8 cellular contexts compared by ENCODE assay signal in genomic region chr2:203327918-203328734, GRCh38. TPM values are rescaled to one million over a fixed set of nuclear protein-coding genes. Genes with fewer than 3 reads are reported as not detected.
A peak's percentile ranks its signal among the peaks of the same experiment; 100 is the strongest.
DNase-seq lines count a peak whose midpoint lies in the region; ATAC-seq and TF ChIP-seq lines count a peak whose summit lies in the region.

ABI2 (plus strand) TSS chr2:203328394; CDS start chr2:203328515, 121 bp downstream.

- no peaks in the 10 kb centered on the region for H3K36me3 Mint-ChIP-seq in activated naive CD4-positive, alpha-beta T cell treated with anti-CD3 and anti-CD28 coated beads for 36 hours (ENCODE audit: low read depth)

- no peak within 1 kb of the TSS for H2BK12ac ChIP-seq in neuronal stem cell (ENCODE audit: low read length)

- H3K18ac ChIP-seq in neuronal stem cell (ENCODE audit: low read length): peak within 1 kb of the TSS; percentile 91

- peaks cover 0 to 29% (median 9%) of the 10 kb centered on the region in 3 donors for H3K4me1 ChIP-seq in gastroesophageal sphincter
- peaks cover 0 to 7% of the 10 kb centered on the region in 2 donors for H3K4me1 ChIP-seq in neuronal stem cell (ENCODE audit: control insufficient read depth in 2 of 2, insufficient read depth in 1 of 2, low read depth in 1 of 2, low read length in 2 of 2)
- peaks cover 0 to 20% (median 13%) of the 10 kb centered on the region in 5 donors for H3K4me1 ChIP-seq in subcutaneous abdominal adipose tissue (ENCODE audit: control insufficient read depth in 5 of 5, insufficient read depth in 5 of 5, low read length in 5 of 5)

- peaks cover 2% of the 10 kb centered on the region for H3K79me1 ChIP-seq in neuronal stem cell (ENCODE audit: low read depth, low read length)

- H4K8ac ChIP-seq in neuronal stem cell (ENCODE audit: low read depth, low read length): no peak within 1 kb of the TSS

- peak within 1 kb of the TSS; percentile 66 for H3K4me2 ChIP-seq in neuronal stem cell (ENCODE audit: insufficient read depth, low read length, poor library complexity, severe bottlenecking)

- in situ Hi-C loops in SK-MEL-5 (cut with HindIII; ENCODE audit: low pct_unique_long_range_greater_than_20kb, low sequenced_read_pairs): no loop called here

- H3K27me3 ChIP-seq in gastroesophageal sphincter: no peaks in the 10 kb centered on the region
- no peaks in the 10 kb centered on the region for H3K27me3 ChIP-seq in neuronal stem cell (ENCODE audit: control insufficient read depth in 3 of 3, insufficient read depth in 3 of 3, low read depth in 1 of 3, low read length in 3 of 3)
- no peaks in the 10 kb centered on the region for H3K27me3 ChIP-seq in subcutaneous abdominal adipose tissue (ENCODE audit: control insufficient read depth in 5 of 5, insufficient read depth in 4 of 5, low read length in 5 of 5)

- no peak for TF ChIP-seq EP300 in gastroesophageal sphincter (IDR thresholded peaks at IDR 0.05)

- H3K9me3 Mint-ChIP-seq in activated naive CD4-positive, alpha-beta T cell treated with anti-CD3 and anti-CD28 coated beads for 36 hours: no peaks in the 10 kb centered on the region

- TF ChIP-seq CTCF in LNCaP clone FGC (IDR thresholded peaks at IDR 0.05; ENCODE audit: control insufficient read depth, extremely low read depth, insufficient read depth): no peak
- TF ChIP-seq CTCF in gastroesophageal sphincter (IDR thresholded peaks at IDR 0.05): no peak

- peak within 1 kb of the TSS; percentile 86 for H2AK5ac ChIP-seq in neuronal stem cell (ENCODE audit: low read depth, low read length)

- peak within 1 kb of the TSS; percentile 90 for H3K9ac ChIP-seq in neuronal stem cell (ENCODE audit: low read depth, low read length, poor library complexity)
- peak within 1 kb of the TSS; percentile 35 to 84 (median 71) for H3K9ac ChIP-seq in subcutaneous abdominal adipose tissue (ENCODE audit: low read length in 5 of 5)

- H3K4me3 ChIP-seq in LNCaP clone FGC (ENCODE audit: low read depth, low read length): peak within 1 kb of the TSS; percentile 82
- H3K4me3 ChIP-seq in gastroesophageal sphincter: peak within 1 kb of the TSS; percentile 86 to 93
- peak within 1 kb of the TSS; percentile 96 to 100 for H3K4me3 ChIP-seq in neuronal stem cell (ENCODE audit: low read length in 2 of 2)
- peak within 1 kb of the TSS; percentile 87 to 97 (median 91) for H3K4me3 ChIP-seq in subcutaneous abdominal adipose tissue (ENCODE audit: low read depth in 1 of 5, low read length in 5 of 5)

- peak within 1 kb of the TSS; percentile 84 for H3K4me3 Mint-ChIP-seq in activated naive CD4-positive, alpha-beta T cell treated with anti-CD3 and anti-CD28 coated beads for 36 hours

- peak; percentile 49 to 65 for TF ChIP-seq POLR2A in gastroesophageal sphincter (IDR thresholded peaks at IDR 0.05)

- WGBS in gastroesophageal sphincter (ENCODE audit: low coverage in 1 of 2), 2 donors: 4% methylated on average over 4 of the region's 97 CpGs; no CpG with 5 or more reads in 1 of the 2 donors
- no CpG with 5 or more reads among the region's 97 CpGs for WGBS in neuronal stem cell (ENCODE audit: extremely low coverage in 2 of 2, insufficient read length in 2 of 2, insufficient replicate concordance in 1 of 2), 2 donors

- H4K91ac ChIP-seq in neuronal stem cell (ENCODE audit: low read depth, low read length, poor library complexity): peak within 1 kb of the TSS; percentile 75

- peak within 1 kb of the TSS; percentile 81 for H3K23ac ChIP-seq in neuronal stem cell (ENCODE audit: low read depth, low read length, poor library complexity)

- peak within 1 kb of the TSS; percentile 94 for H2BK5ac ChIP-seq in neuronal stem cell (ENCODE audit: low read length)

- H3K4me1 Mint-ChIP-seq in activated naive CD4-positive, alpha-beta T cell treated with anti-CD3 and anti-CD28 coated beads for 36 hours (ENCODE audit: low read depth): peaks cover 27% of the 10 kb centered on the region

- peak within 1 kb of the TSS; percentile 36 to 89 (median 86) for H3K27ac ChIP-seq in gastroesophageal sphincter
- peak within 1 kb of the TSS; percentile 99 for H3K27ac ChIP-seq in neuronal stem cell (replicated peaks; ENCODE audit: low read length)
- H3K27ac ChIP-seq in subcutaneous abdominal adipose tissue (ENCODE audit: low read depth, low read length): peak within 1 kb of the TSS; percentile 78

- H3K9me3 ChIP-seq in gastroesophageal sphincter: no peaks in the 10 kb centered on the region
- H3K9me3 ChIP-seq in neuronal stem cell (replicated peaks in 1 of 2; ENCODE audit: control insufficient read depth in 2 of 2, insufficient read depth in 1 of 2, low read depth in 1 of 2, low read length in 2 of 2): peaks cover 0 to 11% of the 10 kb centered on the region in 2 donors
- H3K9me3 ChIP-seq in subcutaneous abdominal adipose tissue (ENCODE audit: control insufficient read depth in 5 of 5, low read length in 5 of 5): no peaks in the 10 kb centered on the region

- H2AFZ ChIP-seq in neuronal stem cell (ENCODE audit: low read length): peak within 1 kb of the TSS; percentile 93

- ATAC-seq in GM21825 (IDR thresholded peaks at IDR 0.05; ENCODE audit: unreplicated experiment): peak; percentile 71
- peak; percentile 94 for ATAC-seq in gastroesophageal sphincter

- peak; percentile 94 for DNase-seq in DMS79 treated with DMSO at 0.1 percent for 48 hours (lab: John Stamatoyannopoulos, UW)
- peak; percentile 6 for DNase-seq in LNCaP clone FGC (ENCODE audit: low read depth)
- DNase-seq in SK-MEL-5 (ENCODE audit: low read depth, low spot score): peak; percentile 83
- peak; percentile 65 for DNase-seq in activated naive CD4-positive, alpha-beta T cell treated with anti-CD3 and anti-CD28 coated beads for 36 hours
- DNase-seq in neuronal stem cell (ENCODE audit: low spot score): peak; percentile 97

- no peak within 1 kb of the TSS for H2BK15ac ChIP-seq in neuronal stem cell (ENCODE audit: low read length)

- no peak within 1 kb of the TSS for H3K4ac ChIP-seq in neuronal stem cell (ENCODE audit: low read length)

- H3K36me3 ChIP-seq in gastroesophageal sphincter: no peaks in the 10 kb centered on the region
- H3K36me3 ChIP-seq in neuronal stem cell (replicated peaks in 1 of 2; ENCODE audit: control insufficient read depth in 2 of 2, insufficient read depth in 2 of 2, low read length in 2 of 2): peaks cover 0 to 29% of the 10 kb centered on the region in 2 donors
- H3K36me3 ChIP-seq in subcutaneous abdominal adipose tissue (ENCODE audit: control insufficient read depth in 5 of 5, insufficient read depth in 5 of 5, low read length in 5 of 5): no peaks in the 10 kb centered on the region

- intact Hi-C loops in activated naive CD4-positive, alpha-beta T cell treated with anti-CD3 and anti-CD28 coated beads for 36 hours (cut with micrococcal nuclease): loop anchor here (1.0 to 5.0 kb wide), 4 partner anchors 89 to 487 kb away; partner anchors contain the start of genes CARF, CYP20A1, NBEAL1 and WDR12

- H3K27me3 Mint-ChIP-seq in activated naive CD4-positive, alpha-beta T cell treated with anti-CD3 and anti-CD28 coated beads for 36 hours (ENCODE audit: low read depth): no peaks in the 10 kb centered on the region

- no peak within 1 kb of the TSS for H2BK120ac ChIP-seq in neuronal stem cell (ENCODE audit: low read depth, low read length)

- CTCF ChIA-PET in activated naive CD4-positive, alpha-beta T cell treated with anti-CD3 and anti-CD28 coated beads for 36 hours (lab: Charles Lee): no interaction called here

- H3K27ac Mint-ChIP-seq in activated naive CD4-positive, alpha-beta T cell treated with anti-CD3 and anti-CD28 coated beads for 36 hours: peak within 1 kb of the TSS; percentile 73

- peak within 1 kb of the TSS; percentile 87 for H3K14ac ChIP-seq in neuronal stem cell (ENCODE audit: low read length)

RNA-seq across cellular contexts. Expression of gene ABI2, which starts in this region (rescaled TPM):
- 22.9 and 24.9 TPM in 2 replicates for total RNA-seq in SK-MEL-5 (2014; rRNA removed; shearing (Covaris generic))
- polyA plus RNA-seq in SK-MEL-5 (2015; cell fraction: cytosol; rRNA removed): 38.5 and 49.6 TPM in 2 replicates
- polyA plus RNA-seq in SK-MEL-5 (2015; cell fraction: nucleus; rRNA removed): 37.1 and 39.0 TPM in 2 replicates
- 10 to 100 TPM; 34.0 to 40.9 TPM for total RNA-seq in activated naive CD4-positive, alpha-beta T cell treated with anti-CD3 and anti-CD28 coated beads for 36 hours
- 10 to 100 TPM; 33.0 to 57.5 (median 45.0) TPM for total RNA-seq in gastroesophageal sphincter
- polyA plus RNA-seq in neuronal stem cell (2013, experiment 1 of 2): 163 TPM
- 168 TPM for polyA plus RNA-seq in neuronal stem cell (2013, experiment 2 of 2)

Comparison
In these comparisons a context has a peak if more than half of its experiments do, and no peak if none do; other contexts are left out.
1. Peak in every context shown above with its lines: DNase-seq, ATAC-seq, H3K4me3 ChIP-seq and H3K27ac ChIP-seq.
2. DNase-seq: peak in every context shown above with its lines; median percentile 97 in neuronal stem cell; 94 in DMS79 treated with DMSO at 0.1 percent for 48 hours; 83 in SK-MEL-5; 65 in activated naive CD4-positive, alpha-beta T cell treated with anti-CD3 and anti-CD28 coated beads for 36 hours; 6 in LNCaP clone FGC.